In the genomic region with DNA sequence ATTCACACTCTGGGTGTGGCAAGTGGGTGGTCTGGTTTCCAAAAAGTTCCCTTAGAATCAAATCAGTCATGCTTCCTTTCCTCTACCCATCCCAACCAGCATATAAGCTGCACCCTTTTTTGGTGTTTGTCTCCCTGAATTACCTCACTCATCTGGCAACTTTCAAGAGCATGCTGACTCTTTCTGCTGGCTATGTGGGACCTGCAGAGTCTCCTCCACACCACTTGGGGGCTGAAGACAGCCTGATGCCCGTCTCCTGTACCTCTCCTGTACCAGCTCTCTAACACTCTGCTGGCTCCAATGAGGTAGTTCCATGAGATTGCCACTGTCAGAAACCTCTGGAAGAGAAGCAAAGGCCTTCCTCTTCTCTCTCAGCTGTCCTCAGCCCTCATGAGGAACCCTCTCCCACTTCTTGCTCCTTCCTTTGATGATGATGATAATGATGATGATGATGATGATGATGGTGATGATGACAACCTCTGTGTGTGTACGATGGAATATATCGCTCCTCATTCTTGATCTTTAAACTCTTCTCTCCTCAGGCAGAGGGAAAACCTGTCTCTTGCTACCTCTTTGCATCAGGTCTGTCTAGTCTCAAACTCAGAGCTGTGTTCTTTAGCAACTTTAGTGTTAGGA, we compare ENCODE assay signal across 13 cellular contexts.
DNase-seq lines count a peak whose midpoint lies in the region; ATAC-seq and TF ChIP-seq lines count a peak whose summit lies in the region.
"Had no signal": no experiment of that assay in that cellular context is flagged by ENCODE, and none has a peak within 500 bp of the region (broad histone marks: within the 10 kb centered on the region; RNA-seq: fewer than 3 reads in every experiment).

No MANE protein-coding gene starts in this region.

- peaks cover 4% of the 10 kb centered on the region for H3K4me1 Mint-ChIP-seq in progenitor cell of endocrine pancreas (ENCODE audit: low read depth)

- TF ChIP-seq CTCF in brain microvascular endothelial cell (IDR thresholded peaks at IDR 0.05; ENCODE audit: low read depth, low read length, missing control alignments) (peak; percentile 43), progenitor cell of endocrine pancreas (IDR thresholded peaks at IDR 0.05; ENCODE audit: unreplicated experiment) (peak; percentile 25), gastroesophageal sphincter (IDR thresholded peaks at IDR 0.05) (no peak)

- no peak overlapping the region for H3K27ac Mint-ChIP-seq in progenitor cell of endocrine pancreas

- no peaks in the 10 kb centered on the region for H3K27me3 ChIP-seq in brain microvascular endothelial cell (replicated peaks)
- H3K27me3 ChIP-seq in gastroesophageal sphincter, result no peaks in the 10 kb centered on the region

- H3K36me3 ChIP-seq in brain microvascular endothelial cell (replicated peaks) (no peaks in the 10 kb centered on the region), gastroesophageal sphincter (no peaks in the 10 kb centered on the region)
- H3K36me3 ChIP-seq: thoracic aorta had no signal

- peaks cover 0 to 24% (median 14%) of the 10 kb centered on the region in 3 donors for H3K4me1 ChIP-seq in gastroesophageal sphincter

- no peak for TF ChIP-seq POLR2A in gastroesophageal sphincter (IDR thresholded peaks at IDR 0.05)

- H3K4me3 ChIP-seq in brain microvascular endothelial cell (ENCODE audit: low read depth, low read length), result no peak overlapping the region
- H3K4me3 ChIP-seq in gastroesophageal sphincter, result no peak overlapping the region
- H3K4me3 ChIP-seq: thoracic aorta had no signal

- in situ Hi-C loops in brain microvascular endothelial cell (cut with HindIII; ENCODE audit: low pct_ligation_motif_present, low sequenced_read_pairs), result no loop called here

- H3K27ac ChIP-seq in brain microvascular endothelial cell (no peak overlapping the region), gastroesophageal sphincter (no peak overlapping the region)

- peaks cover 15% of the 10 kb centered on the region for H3K27me3 Mint-ChIP-seq in progenitor cell of endocrine pancreas

- DNase-seq in DMS53 (lab: John Stamatoyannopoulos, UW), result peak; percentile 19
- no peak for DNase-seq in DMS53 treated with DMSO at 0.1 percent for 48 hours (lab: John Stamatoyannopoulos, UW; ENCODE audit: unreplicated experiment)
- DNase-seq in Kasumi-1 (lab: John Stamatoyannopoulos, UW), result peak; percentile 25 to 39
- DNase-seq in brain microvascular endothelial cell, result no peak
- DNase-seq in progenitor cell of endocrine pancreas (ENCODE audit: low spot score, unreplicated experiment), result no peak
- DNase-seq in retina, result no peak
- DNase-seq: activated T-cell treated with anti-CD3 and anti-CD28 coated beads for 4 hours; central memory CD4-positive, alpha-beta T cell; NCI-H2081 treated with DMSO at 0.1 percent for 48 hours; stimulated activated CD4-positive, alpha-beta T cell treated with anti-CD3 and anti-CD28 coated beads, Interleukin-1b, Interleukin-23, amount 100 ng/mL, for 48 hours had no signal

- H3K36me3 Mint-ChIP-seq in progenitor cell of endocrine pancreas (ENCODE audit: insufficient read depth), result no peaks in the 10 kb centered on the region

- no peak overlapping the region for H3K4me3 Mint-ChIP-seq in progenitor cell of endocrine pancreas (ENCODE audit: low read depth)

- WGBS in gastroesophageal sphincter (ENCODE audit: low coverage in 1 of 2), 2 donors, result 82 to 100% methylated on average over 2 to 3 of the region's 3 CpGs

- H3K9me3 ChIP-seq in gastroesophageal sphincter, result no peaks in the 10 kb centered on the region
- H3K9me3 ChIP-seq: thoracic aorta had no signal

- peaks cover 4% of the 10 kb centered on the region for H3K9me3 Mint-ChIP-seq in progenitor cell of endocrine pancreas (ENCODE audit: low read depth)

- no peak for TF ChIP-seq EP300 in gastroesophageal sphincter (IDR thresholded peaks at IDR 0.05)

- ATAC-seq in gastroesophageal sphincter, result no peak
- no peak for ATAC-seq in GM18517 (IDR thresholded peaks at IDR 0.05; ENCODE audit: unreplicated experiment)

Comparison
In these comparisons a context has a peak if more than half of its experiments do, and no peak if none do; other contexts are left out.
1. DNase-seq: peak in DMS53 (single experiment) and Kasumi-1 (2 of 2); none in DMS53 treated with DMSO at 0.1 percent for 48 hours (single experiment), brain microvascular endothelial cell (single experiment), progenitor cell of endocrine pancreas (single experiment) and retina (single experiment).
2. CTCF ChIP-seq: peak in brain microvascular endothelial cell (single experiment) and progenitor cell of endocrine pancreas (single experiment); none in gastroesophageal sphincter (0 of 4).